25 cellular contexts compared by ENCODE assay signal in the genomic region with DNA sequence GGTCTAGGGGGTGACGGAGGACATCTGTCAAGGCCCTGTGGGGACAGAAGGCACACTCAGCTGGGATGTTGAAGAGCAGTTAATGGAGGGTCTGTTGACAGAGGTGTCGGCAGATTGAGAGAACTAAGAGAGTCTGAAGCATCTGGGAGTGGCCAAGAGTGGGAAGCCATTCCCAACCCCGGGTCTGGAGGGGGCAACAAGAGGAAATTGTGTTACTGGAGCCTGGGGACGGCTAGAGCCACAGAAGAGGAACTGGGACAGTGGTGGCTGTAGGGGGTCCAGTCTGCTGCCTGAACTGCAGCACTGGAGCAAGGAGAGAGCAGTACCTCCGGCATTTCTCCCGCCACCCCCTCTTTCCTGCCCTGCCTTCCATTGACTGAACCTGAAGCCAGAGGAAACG.
DNase-seq lines count a peak whose midpoint lies in the region; ATAC-seq and TF ChIP-seq lines count a peak whose summit lies in the region.
"Had no signal": no experiment of that assay in that cellular context is flagged by ENCODE, and none has a peak within 500 bp of the region (broad histone marks: within the 10 kb centered on the region; RNA-seq: fewer than 3 reads in every experiment).

No MANE protein-coding gene starts in this region.

- H3K4me3 Mint-ChIP-seq in activated naive CD4-positive, alpha-beta T cell treated with anti-CD3 and anti-CD28 coated beads for 36 hours, result no peak overlapping the region
- H3K4me3 Mint-ChIP-seq: immature natural killer cell; mesothelial cell of epicardium; naive thymus-derived CD8-positive, alpha-beta T cell; stimulated activated naive CD8-positive, alpha-beta T cell treated with anti-CD3 and anti-CD28 coated beads, Interleukin-15, amount 100 ng/mL, for 72 hours; type B pancreatic cell had no signal

- H3F3A ChIP-seq in MM.1S (ENCODE audit: insufficient read depth, low read length), result no peaks in the 10 kb centered on the region

- no peak overlapping the region for H2AFZ ChIP-seq in MM.1S (ENCODE audit: low read length)
- H2AFZ ChIP-seq: hepatocyte had no signal

- no peak overlapping the region for H3K4me2 ChIP-seq in MM.1S (ENCODE audit: low read depth, low read length)
- H3K4me2 ChIP-seq: hepatocyte had no signal

- H3K27me3 ChIP-seq in MM.1S (replicated peaks; ENCODE audit: insufficient read depth, low read length), result no peaks in the 10 kb centered on the region
- H3K27me3 ChIP-seq: hepatocyte, SJCRH30 had no signal

- CTCF ChIA-PET in activated naive CD4-positive, alpha-beta T cell treated with anti-CD3 and anti-CD28 coated beads for 36 hours (lab: Charles Lee), result no interaction called here

- no peaks in the 10 kb centered on the region for H3K9me3 Mint-ChIP-seq in activated naive CD4-positive, alpha-beta T cell treated with anti-CD3 and anti-CD28 coated beads for 36 hours
- H3K9me3 Mint-ChIP-seq: immature natural killer cell; naive thymus-derived CD8-positive, alpha-beta T cell; type B pancreatic cell had no signal

- no peak overlapping the region for H3K4me3 ChIP-seq in MM.1S (ENCODE audit: low read length)
- H3K4me3 ChIP-seq: hepatocyte, SJCRH30 had no signal

- H3K36me3 ChIP-seq in MM.1S (replicated peaks; ENCODE audit: insufficient read depth, low read length), result no peaks in the 10 kb centered on the region
- H3K36me3 ChIP-seq: SJCRH30 had no signal

- intact Hi-C loops in activated naive CD4-positive, alpha-beta T cell treated with anti-CD3 and anti-CD28 coated beads for 36 hours (cut with micrococcal nuclease), result no loop called here

- H3K9me3 ChIP-seq in MM.1S (replicated peaks; ENCODE audit: insufficient read depth, low read length), result no peaks in the 10 kb centered on the region
- H3K9me3 ChIP-seq: SJCRH30 had no signal

- H3K9ac ChIP-seq in MM.1S (ENCODE audit: low read length), result no peak overlapping the region

- no peaks in the 10 kb centered on the region for H4K20me1 ChIP-seq in MM.1S (ENCODE audit: insufficient read depth, low read length)

- no peak for ATAC-seq in GM19452 (IDR thresholded peaks at IDR 0.05; ENCODE audit: unreplicated experiment)
- ATAC-seq: activated naive CD4-positive, alpha-beta T cell treated with anti-CD3 and anti-CD28 coated beads, Interleukin-2, amount 50 U/mL, for 72 hours; left ventricle myocardium superior; naive thymus-derived CD8-positive, alpha-beta T cell; Panc1; stimulated activated naive CD8-positive, alpha-beta T cell treated with anti-CD3 and anti-CD28 coated beads, Interleukin-15, amount 100 ng/mL, for 72 hours had no signal

- 0 out of 2 replicates have a peak, but pooled peaks cover 5% of the 10 kb centered on the region for H3K4me1 ChIP-seq in MM.1S (ENCODE audit: low read length)

- H3K27ac ChIP-seq in MM.1S (ENCODE audit: low read length), result no peak overlapping the region
- H3K27ac ChIP-seq: hepatocyte, SJCRH30 had no signal

- H3K27ac Mint-ChIP-seq in activated naive CD4-positive, alpha-beta T cell treated with anti-CD3 and anti-CD28 coated beads for 36 hours, result no peak overlapping the region
- H3K27ac Mint-ChIP-seq: activated naive CD4-positive, alpha-beta T cell treated with anti-CD3 and anti-CD28 coated beads, Interleukin-2, amount 50 U/mL, for 72 hours; mesothelial cell of epicardium; type B pancreatic cell had no signal

- DNase-seq in CD1c-positive myeloid dendritic cell (ENCODE audit: extremely low spot score) (peak; percentile 61), DMS79 treated with DMSO at 0.1 percent for 48 hours (lab: John Stamatoyannopoulos, UW) (peak; percentile 94), NCI-H510A treated with DMSO at 0.1 percent for 48 hours (lab: John Stamatoyannopoulos, UW) (peak; percentile 88), cerebellar cortex (ENCODE audit: low spot score) (peak; percentile 52), MM.1S (no peak), NAMALWA (ENCODE audit: low spot score) (no peak)
- DNase-seq in activated naive CD4-positive, alpha-beta T cell treated with anti-CD3 and anti-CD28 coated beads for 36 hours, result no peak
- DNase-seq: activated CD4-positive, alpha-beta T cell treated with anti-CD3 and anti-CD28 coated beads for 48 hours; activated T-cell treated with anti-CD3 and anti-CD28 coated beads, Interleukin-2, amount 50 U/mL, for 48 hours; aorta; effector CD8-positive, alpha-beta T cell; erythroblast; foreskin fibroblast; immature natural killer cell; left ventricle myocardium superior; naive thymus-derived CD8-positive, alpha-beta T cell; NCI-H526 treated with DMSO at 0.1 percent for 48 hours; SJCRH30; stimulated activated naive CD8-positive, alpha-beta T cell treated with anti-CD3 and anti-CD28 coated beads, Interleukin-15, amount 100 ng/mL, for 72 hours had no signal

- no peaks in the 10 kb centered on the region for H3K79me2 ChIP-seq in MM.1S (ENCODE audit: low read length)
- H3K79me2 ChIP-seq: hepatocyte had no signal

- peaks cover 9% of the 10 kb centered on the region for H3K4me1 Mint-ChIP-seq in activated naive CD4-positive, alpha-beta T cell treated with anti-CD3 and anti-CD28 coated beads for 36 hours (ENCODE audit: low read depth)

- no peak for TF ChIP-seq CTCF in MM.1S (IDR thresholded peaks at IDR 0.05; ENCODE audit: low read length)

- peaks cover 6% of the 10 kb centered on the region for H3K27me3 Mint-ChIP-seq in activated naive CD4-positive, alpha-beta T cell treated with anti-CD3 and anti-CD28 coated beads for 36 hours (ENCODE audit: low read depth)
- H3K27me3 Mint-ChIP-seq: type B pancreatic cell had no signal

- no peaks in the 10 kb centered on the region for H3K9me2 ChIP-seq in MM.1S (replicated peaks; ENCODE audit: insufficient read depth, low read length)

- H3K36me3 Mint-ChIP-seq in activated naive CD4-positive, alpha-beta T cell treated with anti-CD3 and anti-CD28 coated beads for 36 hours (ENCODE audit: low read depth), result no peaks in the 10 kb centered on the region
- H3K36me3 Mint-ChIP-seq: mesothelial cell of epicardium; naive thymus-derived CD8-positive, alpha-beta T cell had no signal

Comparison
In these comparisons a context has a peak if more than half of its experiments do, and no peak if none do; other contexts are left out.
1. DNase-seq: peak in CD1c-positive myeloid dendritic cell (single experiment), DMS79 treated with DMSO at 0.1 percent for 48 hours (single experiment), NCI-H510A treated with DMSO at 0.1 percent for 48 hours (single experiment) and cerebellar cortex (single experiment); none in MM.1S (single experiment), NAMALWA (single experiment) and activated naive CD4-positive, alpha-beta T cell treated with anti-CD3 and anti-CD28 coated beads for 36 hours (single experiment).